Comparison of ENCODE assay signal across 25 cellular contexts in the genomic region with DNA sequence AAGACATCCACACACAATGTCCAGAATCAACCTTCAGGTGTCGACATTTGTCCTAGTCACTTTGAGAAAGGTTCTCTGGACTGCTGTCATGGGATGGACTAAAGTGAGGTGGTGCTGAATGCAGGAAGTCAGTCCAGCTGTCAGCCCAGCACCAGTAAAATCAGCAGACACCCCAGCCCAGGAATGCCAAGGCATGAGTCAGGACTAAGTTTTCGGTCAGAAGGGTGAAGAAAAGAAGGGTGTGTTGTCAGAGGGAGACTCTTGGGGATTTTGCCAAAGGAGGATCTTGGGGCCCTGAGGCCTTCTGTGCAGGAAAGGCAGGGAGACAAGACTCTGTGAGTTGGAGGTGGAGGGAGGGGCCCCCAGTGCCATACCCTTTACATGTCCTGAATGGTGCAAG.
DNase-seq lines count a peak whose midpoint lies in the region; ATAC-seq, FAIRE-seq and TF ChIP-seq lines count a peak whose summit lies in the region.
"Had no signal": no experiment of that assay in that cellular context is flagged by ENCODE, and none has a peak within 500 bp of the region (broad histone marks: within the 10 kb centered on the region; RNA-seq: fewer than 3 reads in every experiment).

No MANE protein-coding gene starts in this region.

- TF ChIP-seq RAD21 in H1 (IDR thresholded peaks at IDR 0.05 in 1 of 2, conservative IDR thresholded peaks at IDR 0.05 in 1 of 2; ENCODE audit: low read depth in 2 of 2, low read length in 2 of 2) = no peak

- H3K4me2 ChIP-seq in Karpas-422 (ENCODE audit: low read depth, low read length, poor library complexity, severe bottlenecking) (no peak overlapping the region), H1 (ENCODE audit: insufficient read depth in 1 of 2, low read depth in 2 of 2, low read length in 2 of 2) (no peak overlapping the region), osteoblast (ENCODE audit: insufficient read depth, low read length) (no peak overlapping the region)
- H3K4me2 ChIP-seq: GM23338 had no signal

- H3K14ac ChIP-seq in H1 (ENCODE audit: insufficient read length) = no peak overlapping the region

- H3K9me2 ChIP-seq in Karpas-422 (replicated peaks; ENCODE audit: insufficient read depth, low read length) = no peaks in the 10 kb centered on the region

- H3K27ac ChIP-seq in Karpas-422 (ENCODE audit: low read length) = no peak overlapping the region
- H3K27ac ChIP-seq in H1 (ENCODE audit: low read depth, low read length) = no peak overlapping the region
- no peak overlapping the region for H3K27ac ChIP-seq in osteoblast (ENCODE audit: low read depth, low read length)
- H3K27ac ChIP-seq: esophagus muscularis mucosa, heart right ventricle, SK-N-MC, stomach, uterus had no signal

- H4K20me1 ChIP-seq in Karpas-422 (ENCODE audit: insufficient read depth, low read depth, low read length) (no peaks in the 10 kb centered on the region), H1 (replicated peaks in 1 of 2; ENCODE audit: control insufficient read depth in 1 of 2, insufficient read depth in 2 of 2, low read length in 2 of 2) (no peaks in the 10 kb centered on the region), osteoblast (ENCODE audit: insufficient read depth, low read length) (no peaks in the 10 kb centered on the region)

- no peak overlapping the region for H2BK20ac ChIP-seq in H1 (ENCODE audit: low read length)

- peaks cover 12% of the 10 kb centered on the region for H3K4me1 ChIP-seq in Karpas-422 (ENCODE audit: low read length)
- no peaks in the 10 kb centered on the region for H3K4me1 ChIP-seq in H1 (replicated peaks in 1 of 4; ENCODE audit: control insufficient read depth in 3 of 4, insufficient read depth in 4 of 4, low read length in 3 of 4)
- peaks cover 25% of the 10 kb centered on the region for H3K4me1 ChIP-seq in osteoblast (ENCODE audit: insufficient read depth, low read length)
- H3K4me1 ChIP-seq: BE2C, esophagus muscularis mucosa, heart right ventricle, stomach, uterus had no signal

- no peak for ATAC-seq in GM21390 (IDR thresholded peaks at IDR 0.05; ENCODE audit: unreplicated experiment)
- ATAC-seq in GM19467 (IDR thresholded peaks at IDR 0.05; ENCODE audit: unreplicated experiment) = no peak
- ATAC-seq in HG02623 (IDR thresholded peaks at IDR 0.05; ENCODE audit: unreplicated experiment) = no peak
- ATAC-seq: GM23338; natural killer cell treated with Interleukin-12 subunit alpha and Interleukin-12 subunit beta and Interleukin-15 and Interleukin-18, amount 100 ng/mL, for 72 hours had no signal

- no peak overlapping the region for H2BK5ac ChIP-seq in H1 (ENCODE audit: low read depth, low read length)

- no peak overlapping the region for H3K56ac ChIP-seq in H1 (replicated peaks; ENCODE audit: insufficient read length, low read depth, low read length)

- H3K18ac ChIP-seq in H1 (ENCODE audit: extremely low read depth, low read length) = no peak overlapping the region

- H2AK5ac ChIP-seq in H1 (ENCODE audit: low read depth, low read length) = no peak overlapping the region

- no peaks in the 10 kb centered on the region for H3K9me3 ChIP-seq in Karpas-422 (ENCODE audit: low read length)
- no peaks in the 10 kb centered on the region for H3K9me3 ChIP-seq in H1 (ENCODE audit: insufficient read depth in 2 of 2, low read depth in 1 of 2, low read length in 1 of 2)
- H3K9me3 ChIP-seq in osteoblast (ENCODE audit: low read depth, low read length) = no peaks in the 10 kb centered on the region
- H3K9me3 ChIP-seq: BE2C, esophagus muscularis mucosa, heart right ventricle, stomach, uterus had no signal

- H2BK15ac ChIP-seq in H1 (ENCODE audit: low read length) = 0 out of 2 replicates have a peak overlapping the region, but pooled peaks have one; percentile 31

- no peak for FAIRE-seq in H1 (lab: Jason Lieb, UNC)
- FAIRE-seq: islet of Langerhans had no signal

- TF ChIP-seq EP300 in H1 (IDR thresholded peaks at IDR 0.05; ENCODE audit: borderline replicate concordance in 1 of 2, low read depth in 2 of 2, low read length in 2 of 2) = no peak

- POLR2A ChIA-PET in H1 (lab: Charles Lee; ENCODE audit: partially characterized antibody) = no interaction called here

- H2BK12ac ChIP-seq in H1 (ENCODE audit: low read depth, low read length) = no peak overlapping the region

- DNase-seq in ELR (ENCODE audit: low read depth) = peak; percentile 83
- DNase-seq in Karpas-422 = peak; percentile 19
- no peak for DNase-seq in H1 (ENCODE audit: low read depth in 1 of 2, low spot score in 2 of 2)
- peak; percentile 83 for DNase-seq in osteoblast (ENCODE audit: insufficient read length, low spot score, missing footprints)
- DNase-seq in NCI-H1092 treated with DMSO at 0.1 percent for 48 hours (lab: John Stamatoyannopoulos, UW) = no peak
- DNase-seq: activated CD4-positive, alpha-beta T cell treated with anti-CD3 and anti-CD28 coated beads for 1 hour; BE2C; caudate nucleus; GF-D8; heart right ventricle; mesendoderm; NCI-H1436; NCI-H2171; posterior cingulate gyrus; stomach; T-helper 9 cell; uterus had no signal

- CTCF ChIA-PET in H1 (lab: Charles Lee; ENCODE audit: partially characterized antibody) = interaction anchor here (1.0 to 1.2 kb wide), 2 partner anchors 12 to 135 kb away, joined by 3 read pairs; no protein-coding TSS in a partner anchor

- H3K79me1 ChIP-seq in H1 (ENCODE audit: low read depth, low read length) = no peaks in the 10 kb centered on the region

- H3K23me2 ChIP-seq in H1 (ENCODE audit: low read depth, low read length) = no peaks in the 10 kb centered on the region; the same call in 1 of the 2 replicates

- 97% methylated on average over 2 of the region's 2 CpGs; no CpG with 5 or more reads in 1 of the 2 experiments for WGBS in H1 (ENCODE audit: extremely low coverage in 1 of 2, insufficient coverage in 1 of 2, insufficient read length in 1 of 2, insufficient replicate concordance in 2 of 2, low coverage in 1 of 2, low lambda C conversion rate in 2 of 2, missing lambda C conversion rate in 1 of 2), 2 experiments

- no peak overlapping the region for H2AFZ ChIP-seq in Karpas-422 (ENCODE audit: low read length)
- no peak overlapping the region for H2AFZ ChIP-seq in H1 (ENCODE audit: low read length)
- no peak overlapping the region for H2AFZ ChIP-seq in osteoblast (ENCODE audit: low read length)
- H2AFZ ChIP-seq: GM23338 had no signal

- TF ChIP-seq CTCF in H1 (IDR thresholded peaks at IDR 0.05; ENCODE audit: control extremely low read depth in 1 of 3, insufficient read depth in 1 of 3, low read depth in 1 of 3, low read length in 3 of 3) = no peak
- no peak for TF ChIP-seq CTCF in osteoblast (IDR thresholded peaks at IDR 0.05; ENCODE audit: extremely low read depth, low read depth, low read length)

- H3K36me3 ChIP-seq in Karpas-422 (ENCODE audit: insufficient read depth, low read length) (no peaks in the 10 kb centered on the region), H1 (ENCODE audit: control insufficient read depth in 2 of 4, insufficient read depth in 4 of 4, low read length in 3 of 4) (no peaks in the 10 kb centered on the region), osteoblast (ENCODE audit: insufficient read depth, low read length) (no peaks in the 10 kb centered on the region)
- H3K36me3 ChIP-seq: BE2C, esophagus muscularis mucosa, heart right ventricle, stomach, uterus had no signal

- H4K5ac ChIP-seq in H1 (ENCODE audit: insufficient read length, low read depth, low read length) = no peak overlapping the region

- no peak overlapping the region for H2BK120ac ChIP-seq in H1 (replicated peaks; ENCODE audit: low read depth, low read length)

- TF ChIP-seq POLR2A in H1 (IDR thresholded peaks at IDR 0.05; ENCODE audit: control extremely low read depth in 1 of 2, low read depth in 2 of 2, low read length in 2 of 2) = no peak

- no peak overlapping the region for H3K9ac ChIP-seq in Karpas-422 (ENCODE audit: low read length)
- H3K9ac ChIP-seq in H1 (replicated peaks in 1 of 4; ENCODE audit: extremely low read depth in 1 of 4, low read depth in 3 of 4, low read length in 3 of 4) = no peak overlapping the region

- no peak overlapping the region for H4K8ac ChIP-seq in H1 (ENCODE audit: extremely low read depth, insufficient read depth, low read length)

- H4K91ac ChIP-seq in H1 (replicated peaks; ENCODE audit: insufficient read length, low read length) = no peak overlapping the region

- H3K79me2 ChIP-seq in Karpas-422 (ENCODE audit: low read length) (no peaks in the 10 kb centered on the region), H1 (ENCODE audit: control insufficient read depth in 1 of 2, insufficient read depth in 2 of 2, low read length in 2 of 2) (no peaks in the 10 kb centered on the region), osteoblast (ENCODE audit: insufficient read depth, low read length) (no peaks in the 10 kb centered on the region)

- no peak overlapping the region for H3K23ac ChIP-seq in H1 (ENCODE audit: insufficient read length)

- H3K4ac ChIP-seq in H1 (replicated peaks; ENCODE audit: insufficient read length, low read depth, low read length) = no peak overlapping the region

- no peak overlapping the region for H3K4me3 ChIP-seq in Karpas-422 (ENCODE audit: low read length)
- H3K4me3 ChIP-seq in H1 (ENCODE audit: extremely low read depth in 1 of 4, insufficient read depth in 2 of 4, low read depth in 3 of 4, low read length in 4 of 4) = no peak overlapping the region
- no peak overlapping the region for H3K4me3 ChIP-seq in osteoblast (ENCODE audit: insufficient read depth, low read length)
- H3K4me3 ChIP-seq: esophagus muscularis mucosa, GM23338, heart right ventricle, SK-N-MC, stomach, uterus had no signal

- H3K27me3 ChIP-seq in Karpas-422 (ENCODE audit: low read length) (no peaks in the 10 kb centered on the region), H1 (replicated peaks in 1 of 4; ENCODE audit: control insufficient read depth in 3 of 4, extremely low read depth in 1 of 4, insufficient read depth in 3 of 4, low read length in 3 of 4) (no peaks in the 10 kb centered on the region; a peak in 1 of 7 replicates), osteoblast (ENCODE audit: insufficient read depth, low read length) (peaks cover 31% of the 10 kb centered on the region)
- H3K27me3 ChIP-seq: uterus had no signal

TF ChIP-seq in H1, 55 proteins besides CTCF, POLR2A, EP300 and RAD21:
- TF ChIP-seq BRCA1 (IDR thresholded peaks at IDR 0.05; ENCODE audit: low read depth, low read length) = no peak
- TF ChIP-seq SIN3A (conservative IDR thresholded peaks at IDR 0.05 in 1 of 2, IDR thresholded peaks at IDR 0.05 in 1 of 2; ENCODE audit: low read depth in 1 of 2, low read length in 2 of 2) = no peak
- no peak for TF ChIP-seq FOSL1 (IDR thresholded peaks at IDR 0.05; ENCODE audit: insufficient read depth, low read depth, low read length)
- no peak for TF ChIP-seq BACH1 (IDR thresholded peaks at IDR 0.05; ENCODE audit: low read length)
- no peak for TF ChIP-seq SP2 (IDR thresholded peaks at IDR 0.05; ENCODE audit: low read length)

Comparison
In these comparisons a context has a peak if more than half of its experiments do, and no peak if none do; other contexts are left out.
1. DNase-seq: peak in ELR (single experiment), Karpas-422 (single experiment) and osteoblast (single experiment); none in H1 (0 of 2) and NCI-H1092 treated with DMSO at 0.1 percent for 48 hours (single experiment).